Comparison of ENCODE assay signal across 7 cellular contexts in the genomic region with DNA sequence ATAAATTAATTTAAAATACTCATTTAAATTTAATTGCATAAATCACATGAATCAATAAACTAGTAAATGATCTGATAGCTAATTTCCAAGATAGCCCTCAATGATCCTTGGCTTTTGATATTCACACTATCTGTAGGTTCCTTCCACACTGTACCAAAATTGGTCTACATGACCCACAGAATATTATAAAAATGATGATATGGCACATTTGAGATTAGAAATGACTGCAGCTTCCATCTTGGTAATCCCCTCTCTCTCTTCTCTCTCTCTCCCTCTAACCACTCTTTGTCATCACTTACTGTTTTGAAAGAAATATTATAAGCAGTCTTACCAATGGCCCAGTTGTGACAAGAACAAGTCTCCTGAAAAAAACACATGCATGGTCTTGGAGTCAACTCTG.
"Had no signal": no experiment of that assay in that cellular context is flagged by ENCODE, and none has a peak within 500 bp of the region (broad histone marks: within the 10 kb centered on the region; RNA-seq: fewer than 3 reads in every experiment).

No MANE protein-coding gene starts in this region.

- H3K27ac ChIP-seq: HL-60 had no signal

- H3K4me3 ChIP-seq: GM23338, HAP-1 had no signal

- ATAC-seq: GM23338, HCT116 had no signal

- H3K4me1 ChIP-seq: HAP-1 had no signal

- H3K9me3 ChIP-seq: HAP-1 had no signal

- DNase-seq: H7, HFFc6, KG1 had no signal

- H3K4me2 ChIP-seq: GM23338 had no signal

- H3K36me3 ChIP-seq: HAP-1 had no signal

- H2AFZ ChIP-seq: GM23338 had no signal
